1 cellular context compared by ENCODE assay signal in the genomic region with DNA sequence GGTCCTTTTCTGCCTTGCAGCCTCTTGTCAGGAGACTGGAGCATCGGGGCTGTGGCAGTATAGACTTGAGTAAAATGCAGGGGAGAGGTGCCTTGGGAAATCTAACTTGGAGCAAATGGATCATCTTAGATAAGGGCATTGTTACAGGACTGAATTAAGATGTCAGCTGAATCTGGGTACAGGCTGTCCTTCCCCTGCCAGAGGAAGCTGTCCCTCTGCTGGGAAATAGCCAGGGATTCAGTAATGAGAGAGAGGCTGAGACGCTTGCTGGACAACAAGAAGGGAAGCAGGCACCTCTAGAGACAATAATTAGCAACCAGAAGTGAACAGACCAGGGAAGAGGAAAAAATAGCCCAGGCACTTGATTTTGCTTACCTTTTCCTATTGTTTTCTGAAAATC.
TF ChIP-seq lines count a peak whose summit lies in the region.

No MANE protein-coding gene starts in this region.

TF ChIP-seq in liver, 16 proteins besides CTCF, POLR2A, EP300 and RAD21 (continued from another document):
- TF ChIP-seq, protein P1, sequence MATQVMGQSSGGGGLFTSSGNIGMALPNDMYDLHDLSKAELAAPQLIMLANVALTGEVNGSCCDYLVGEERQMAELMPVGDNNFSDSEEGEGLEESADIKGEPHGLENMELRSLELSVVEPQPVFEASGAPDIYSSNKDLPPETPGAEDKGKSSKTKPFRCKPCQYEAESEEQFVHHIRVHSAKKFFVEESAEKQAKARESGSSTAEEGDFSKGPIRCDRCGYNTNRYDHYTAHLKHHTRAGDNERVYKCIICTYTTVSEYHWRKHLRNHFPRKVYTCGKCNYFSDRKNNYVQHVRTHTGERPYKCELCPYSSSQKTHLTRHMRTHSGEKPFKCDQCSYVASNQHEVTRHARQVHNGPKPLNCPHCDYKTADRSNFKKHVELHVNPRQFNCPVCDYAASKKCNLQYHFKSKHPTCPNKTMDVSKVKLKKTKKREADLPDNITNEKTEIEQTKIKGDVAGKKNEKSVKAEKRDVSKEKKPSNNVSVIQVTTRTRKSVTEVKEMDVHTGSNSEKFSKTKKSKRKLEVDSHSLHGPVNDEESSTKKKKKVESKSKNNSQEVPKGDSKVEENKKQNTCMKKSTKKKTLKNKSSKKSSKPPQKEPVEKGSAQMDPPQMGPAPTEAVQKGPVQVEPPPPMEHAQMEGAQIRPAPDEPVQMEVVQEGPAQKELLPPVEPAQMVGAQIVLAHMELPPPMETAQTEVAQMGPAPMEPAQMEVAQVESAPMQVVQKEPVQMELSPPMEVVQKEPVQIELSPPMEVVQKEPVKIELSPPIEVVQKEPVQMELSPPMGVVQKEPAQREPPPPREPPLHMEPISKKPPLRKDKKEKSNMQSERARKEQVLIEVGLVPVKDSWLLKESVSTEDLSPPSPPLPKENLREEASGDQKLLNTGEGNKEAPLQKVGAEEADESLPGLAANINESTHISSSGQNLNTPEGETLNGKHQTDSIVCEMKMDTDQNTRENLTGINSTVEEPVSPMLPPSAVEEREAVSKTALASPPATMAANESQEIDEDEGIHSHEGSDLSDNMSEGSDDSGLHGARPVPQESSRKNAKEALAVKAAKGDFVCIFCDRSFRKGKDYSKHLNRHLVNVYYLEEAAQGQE (IDR thresholded peaks at IDR 0.05) = no peak
- TF ChIP-seq, protein P2, sequence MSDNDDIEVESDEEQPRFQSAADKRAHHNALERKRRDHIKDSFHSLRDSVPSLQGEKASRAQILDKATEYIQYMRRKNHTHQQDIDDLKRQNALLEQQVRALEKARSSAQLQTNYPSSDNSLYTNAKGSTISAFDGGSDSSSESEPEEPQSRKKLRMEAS (IDR thresholded peaks at IDR 0.05) = no peak
- no peak for TF ChIP-seq FOXA2 (IDR thresholded peaks at IDR 0.05)
- no peak for TF ChIP-seq TAF1 (conservative IDR thresholded peaks at IDR 0.05)
- TF ChIP-seq, protein P3, sequence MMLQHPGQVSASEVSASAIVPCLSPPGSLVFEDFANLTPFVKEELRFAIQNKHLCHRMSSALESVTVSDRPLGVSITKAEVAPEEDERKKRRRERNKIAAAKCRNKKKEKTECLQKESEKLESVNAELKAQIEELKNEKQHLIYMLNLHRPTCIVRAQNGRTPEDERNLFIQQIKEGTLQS (IDR thresholded peaks at IDR 0.05) = no peak
- TF ChIP-seq EGR1 (IDR thresholded peaks at IDR 0.05; ENCODE audit: low read depth in 2 of 2) = no peak
- no peak for TF ChIP-seq FOXA1 (IDR thresholded peaks at IDR 0.05)
- TF ChIP-seq YY1 (IDR thresholded peaks at IDR 0.05) = no peak
- no peak for TF ChIP-seq SP1 (IDR thresholded peaks at IDR 0.05)
- TF ChIP-seq RXRA (IDR thresholded peaks at IDR 0.05) = no peak
- no peak for TF ChIP-seq HNF4G (IDR thresholded peaks at IDR 0.05)
- TF ChIP-seq GABPA (IDR thresholded peaks at IDR 0.05 in 1 of 2, conservative IDR thresholded peaks at IDR 0.05 in 1 of 2) = no peak
